ENCODE assay signal across 11 cellular contexts in the genomic region with DNA sequence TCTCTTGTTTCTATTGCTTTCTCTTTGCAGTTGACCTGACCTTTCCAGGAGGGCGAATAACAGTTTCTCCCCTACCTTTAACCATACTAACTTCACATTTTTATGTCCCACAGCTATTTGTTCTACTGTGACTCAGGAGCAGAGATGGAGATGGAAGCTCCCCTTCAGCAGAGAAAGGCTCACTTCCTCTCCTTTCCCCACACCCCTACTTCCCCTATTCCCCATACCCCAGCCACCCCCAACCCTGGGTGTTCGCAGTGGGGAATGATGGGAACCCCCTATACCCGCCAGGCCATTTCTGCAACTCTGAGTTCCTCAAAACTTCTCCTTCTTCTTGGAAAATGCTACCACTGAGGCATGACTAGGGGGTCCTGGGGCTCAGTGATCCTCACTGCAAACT.
"Had no signal": no experiment of that assay in that cellular context is flagged by ENCODE, and none has a peak within 500 bp of the region (broad histone marks: within the 10 kb centered on the region; RNA-seq: fewer than 3 reads in every experiment).

No MANE protein-coding gene starts in this region.

- H3K9me3 ChIP-seq: heart left ventricle, left lung had no signal

- H3K4me1 ChIP-seq: foreskin keratinocyte, left lung had no signal

- H3K4me3 ChIP-seq: heart left ventricle, left lung had no signal

- DNase-seq: activated CD4-positive, alpha-beta T cell treated with anti-CD3 and anti-CD28 coated beads for 36 hours; activated CD8-positive, alpha-beta T cell treated with anti-CD3 and anti-CD28 coated beads, Interleukin-2, amount 10 ng/mL, durations not matched to agents 7 days and 5 days; activated naive CD4-positive, alpha-beta T cell; foreskin keratinocyte; heart left ventricle; islet precursor cell; left lung; stimulated activated CD4-positive, alpha-beta T cell treated with anti-CD3 and anti-CD28 coated beads, Interleukin-4, amount 100 ng/mL, for 1 hour; stimulated activated CD8-positive, alpha-beta memory T cell treated with anti-CD3 and anti-CD28 coated beads, Interleukin-4, amount 100 ng/mL, for 48 hours; stimulated activated naive CD8-positive, alpha-beta T cell treated with anti-CD3 and anti-CD28 coated beads, Interleukin-15, amount 100 ng/mL, for 72 hours; T-helper 9 cell had no signal

- H3K27me3 ChIP-seq: heart left ventricle, left lung had no signal

- H3K27ac ChIP-seq: foreskin keratinocyte, heart left ventricle, left lung had no signal

- ATAC-seq: activated CD4-positive, alpha-beta T cell treated with anti-CD3 and anti-CD28 coated beads for 36 hours; activated CD8-positive, alpha-beta T cell treated with anti-CD3 and anti-CD28 coated beads, Interleukin-2, amount 10 ng/mL, durations not matched to agents 7 days and 5 days; foreskin keratinocyte; heart left ventricle; left lung; stimulated activated naive CD8-positive, alpha-beta T cell treated with anti-CD3 and anti-CD28 coated beads, Interleukin-15, amount 100 ng/mL, for 72 hours had no signal

- H3K36me3 ChIP-seq: heart left ventricle, left lung had no signal
